ENCODE assay signal across 9 cellular contexts in genomic region chr6:10426781-10427279, GRCh38. TPM values are rescaled to one million over a fixed set of nuclear protein-coding genes. Genes with fewer than 3 reads are reported as not detected.
DNase-seq lines count a peak whose midpoint lies in the region; ATAC-seq and TF ChIP-seq lines count a peak whose summit lies in the region.
"Had no signal": no experiment of that assay in that cellular context is flagged by ENCODE, and none has a peak within 500 bp of the region (broad histone marks: within the 10 kb centered on the region; RNA-seq: fewer than 3 reads in every experiment).

No MANE protein-coding gene starts in this region.

- no peaks in the 10 kb centered on the region for H3K36me3 Mint-ChIP-seq in stimulated activated naive CD8-positive, alpha-beta T cell treated with anti-CD3 and anti-CD28 coated beads, Interleukin-15, Interleukin-2, amounts not matched to agents 100 ng/mL and 50 ng/mL, for 24 hours (ENCODE audit: low read depth)

- H3K9me3 Mint-ChIP-seq in stimulated activated naive CD8-positive, alpha-beta T cell treated with anti-CD3 and anti-CD28 coated beads, Interleukin-15, Interleukin-2, amounts not matched to agents 100 ng/mL and 50 ng/mL, for 24 hours: no peaks in the 10 kb centered on the region

- no peak overlapping the region for H3K23ac ChIP-seq in mesendoderm (ENCODE audit: low read length)

- H3K79me2 ChIP-seq in mesendoderm (ENCODE audit: control insufficient read depth, insufficient read depth, low read length): no peaks in the 10 kb centered on the region

- TF ChIP-seq CTCF in brain microvascular endothelial cell (IDR thresholded peaks at IDR 0.05; ENCODE audit: low read depth, low read length, missing control alignments): no peak

- no peak overlapping the region for H3K27ac Mint-ChIP-seq in stimulated activated naive CD8-positive, alpha-beta T cell treated with anti-CD3 and anti-CD28 coated beads, Interleukin-15, Interleukin-2, amounts not matched to agents 100 ng/mL and 50 ng/mL, for 24 hours

- WGBS in mesendoderm (ENCODE audit: extremely low coverage, insufficient coverage, low lambda C conversion rate): no CpG with 5 or more reads among the region's 6 CpGs
- WGBS in aorta, 2 donors: 34 to 37% methylated on average over 6 of the region's 6 CpGs

- no peak overlapping the region for H2BK120ac ChIP-seq in mesendoderm (ENCODE audit: low read depth, low read length)

- no peak overlapping the region for H4K8ac ChIP-seq in mesendoderm (ENCODE audit: low read depth, low read length)

- no peak overlapping the region for H2AK5ac ChIP-seq in mesendoderm (ENCODE audit: low read length)

- no peak overlapping the region for H4K5ac ChIP-seq in mesendoderm (ENCODE audit: low read length)

- peak overlapping the region; percentile 66 for H3K4me3 Mint-ChIP-seq in stimulated activated naive CD8-positive, alpha-beta T cell treated with anti-CD3 and anti-CD28 coated beads, Interleukin-15, Interleukin-2, amounts not matched to agents 100 ng/mL and 50 ng/mL, for 24 hours

- in situ Hi-C loops in brain microvascular endothelial cell (cut with HindIII; ENCODE audit: low pct_ligation_motif_present, low sequenced_read_pairs): no loop called here

- no peak for ATAC-seq in stimulated activated naive CD8-positive, alpha-beta T cell treated with anti-CD3 and anti-CD28 coated beads, Interleukin-15, Interleukin-2, amounts not matched to agents 100 U/mL and 50 U/mL, for 24 hours
- no peak for ATAC-seq in aorta (ENCODE audit: low FRiP score)

- H3K36me3 ChIP-seq in brain microvascular endothelial cell (replicated peaks) (no peaks in the 10 kb centered on the region), mesendoderm (ENCODE audit: control insufficient read depth, insufficient read depth, low read length) (no peaks in the 10 kb centered on the region), aorta (ENCODE audit: control insufficient read depth in 1 of 2, insufficient read depth in 2 of 2, low read length in 1 of 2) (no peaks in the 10 kb centered on the region)

- peaks cover 14% of the 10 kb centered on the region for H3K4me1 Mint-ChIP-seq in stimulated activated naive CD8-positive, alpha-beta T cell treated with anti-CD3 and anti-CD28 coated beads, Interleukin-15, Interleukin-2, amounts not matched to agents 100 ng/mL and 50 ng/mL, for 24 hours (ENCODE audit: low read depth)

- no peaks in the 10 kb centered on the region for H3K9me3 ChIP-seq in aorta (ENCODE audit: control insufficient read depth, low read length)

- peak overlapping the region; percentile 76 for H3K56ac ChIP-seq in mesendoderm (ENCODE audit: low read length)

- peak overlapping the region; percentile 62 for H3K4me3 ChIP-seq in brain microvascular endothelial cell (ENCODE audit: low read depth, low read length)
- no peak overlapping the region for H3K4me3 ChIP-seq in mesendoderm (ENCODE audit: low read length)
- H3K4me3 ChIP-seq in aorta (ENCODE audit: low read length in 2 of 2): peak overlapping the region; percentile 42 to 43

- intact Hi-C loops in aorta (cut with DNase I): no loop called here

- H3K9ac ChIP-seq in mesendoderm (ENCODE audit: low read length): peak overlapping the region; percentile 53

- peak overlapping the region; percentile 35 for H3K18ac ChIP-seq in mesendoderm (ENCODE audit: low read length)

- H3K4me1 ChIP-seq in mesendoderm (ENCODE audit: control insufficient read depth, low read depth, low read length) (peaks cover 13% of the 10 kb centered on the region), aorta (ENCODE audit: control insufficient read depth in 1 of 2, insufficient read depth in 2 of 2, low read length in 2 of 2) (no peaks in the 10 kb centered on the region)

- no peak overlapping the region for H3K4ac ChIP-seq in mesendoderm (ENCODE audit: low read depth, low read length)

- peak overlapping the region; percentile 98 for H3K4me2 ChIP-seq in mesendoderm (ENCODE audit: low read length)

- H3K79me1 ChIP-seq in mesendoderm (ENCODE audit: low read length): no peaks in the 10 kb centered on the region

- peaks cover 41% of the 10 kb centered on the region for H3K27me3 ChIP-seq in brain microvascular endothelial cell (replicated peaks)
- peaks cover 29% of the 10 kb centered on the region for H3K27me3 ChIP-seq in mesendoderm (ENCODE audit: insufficient read depth, low read length, poor library complexity)
- H3K27me3 ChIP-seq in aorta (ENCODE audit: control insufficient read depth in 1 of 2, insufficient read depth in 2 of 2, low read length in 1 of 2): no peaks in the 10 kb centered on the region

- H2BK5ac ChIP-seq in mesendoderm (ENCODE audit: low read length): no peak overlapping the region

- H3K27ac ChIP-seq in brain microvascular endothelial cell: no peak overlapping the region
- H3K27ac ChIP-seq in mesendoderm (ENCODE audit: low read depth, low read length): peak overlapping the region; percentile 22
- H3K27ac ChIP-seq in aorta (ENCODE audit: low read depth in 1 of 2, low read length in 2 of 2): no peak overlapping the region

- DNase-seq in stimulated activated naive CD8-positive, alpha-beta T cell treated with anti-CD3 and anti-CD28 coated beads, Interleukin-15, Interleukin-2, amounts not matched to agents 100 U/mL and 50 U/mL, for 24 hours: no peak
- DNase-seq in brain microvascular endothelial cell: no peak
- no peak for DNase-seq in mesendoderm
- DNase-seq in aorta: no peak
- no peak for DNase-seq in foreskin melanocyte
- DNase-seq in kidney tubule cell (ENCODE audit: low spot score): no peak
- no peak for DNase-seq in inferior parietal cortex (ENCODE audit: extremely low spot score)
- DNase-seq: activated effector memory CD4-positive, alpha-beta T cell treated with anti-CD3 and anti-CD28 coated beads, Interleukin-2, amount 50 U/mL, for 16 hours had no signal

- H3K27me3 Mint-ChIP-seq in stimulated activated naive CD8-positive, alpha-beta T cell treated with anti-CD3 and anti-CD28 coated beads, Interleukin-15, Interleukin-2, amounts not matched to agents 100 ng/mL and 50 ng/mL, for 24 hours: peaks cover 73% of the 10 kb centered on the region

- no peak overlapping the region for H2BK15ac ChIP-seq in mesendoderm (replicated peaks; ENCODE audit: low read depth)

RNA-seq across cellular contexts. Expression of gene TFAP2A, which starts 12.0 kb away (rescaled TPM):
- polyA plus RNA-seq in mesendoderm (2013, experiment 1 of 2): 3.0 TPM
- polyA plus RNA-seq in mesendoderm (2013, experiment 2 of 2): 2.7 TPM
- under 1 TPM; 0.23 to 0.63 TPM for total RNA-seq in aorta
- polyA plus RNA-seq in aorta: under 1 TPM in 1 of 2 donors, not detected in 1; 0.38 TPM
